In the genomic region with DNA sequence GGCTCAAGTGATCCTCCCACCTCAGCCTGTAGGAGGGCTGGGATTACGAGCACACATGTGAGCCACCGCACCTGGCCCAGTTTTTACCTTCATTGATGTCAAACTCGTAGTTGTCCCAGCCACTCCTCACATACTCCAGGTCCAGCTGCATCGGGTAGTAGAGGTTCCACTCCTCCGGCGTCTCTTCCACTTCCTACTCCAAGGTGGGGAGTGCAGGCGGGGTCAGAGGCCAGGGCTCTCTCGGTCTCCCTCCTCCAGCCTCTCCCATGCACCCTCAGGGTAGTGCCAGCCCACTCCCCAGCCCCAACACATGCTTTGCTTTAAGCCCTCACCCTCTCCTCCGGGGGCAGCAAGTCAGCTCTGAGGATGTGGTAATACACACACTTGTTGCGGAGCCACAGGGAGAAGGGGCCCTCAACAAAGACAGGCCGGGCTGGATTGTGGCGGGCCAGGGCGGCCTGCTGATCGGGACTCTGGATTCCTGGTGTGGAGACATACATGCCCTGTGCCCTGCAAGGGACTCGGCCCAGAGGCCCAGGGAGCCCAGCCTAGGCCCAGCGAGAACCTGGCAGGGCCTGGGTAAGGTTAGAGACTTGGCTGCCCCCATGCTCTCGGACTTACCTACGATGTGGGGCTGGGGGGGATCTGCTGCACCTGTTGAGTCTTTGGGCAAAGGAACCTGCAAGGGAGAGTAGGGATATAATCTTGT, we compare ENCODE assay signal across 21 cellular contexts. TPM values are rescaled to one million over a fixed set of nuclear protein-coding genes. Genes with fewer than 3 reads are reported as not detected.
DNase-seq lines count a peak whose midpoint lies in the region; ATAC-seq and TF ChIP-seq lines count a peak whose summit lies in the region.
"Had no signal": no experiment of that assay in that cellular context is flagged by ENCODE, and none has a peak within 500 bp of the region (broad histone marks: within the 10 kb centered on the region; RNA-seq: fewer than 3 reads in every experiment).

No MANE protein-coding gene starts in this region.

- H3K27ac Mint-ChIP-seq in activated CD4-positive, alpha-beta T cell treated with anti-CD3 and anti-CD28 coated beads, Interleukin-2, amount 10 ng/mL, durations not matched to agents 24 days and 14 days, result peak overlapping the region; percentile 66
- peak overlapping the region; percentile 31 for H3K27ac Mint-ChIP-seq in activated T-helper 1 cell treated with anti-CD3 and anti-CD28 coated beads, Interleukin-12 subunit alpha, Interleukin-12 subunit beta, Interleukin-2, Interleukin-4 antibody, amounts not matched to agents 30 ng/mL and 10 ng/mL and 1 ng/mL, durations not matched to agents 14 hours and 24 hours and 36 hours
- no peak overlapping the region for H3K27ac Mint-ChIP-seq in neural crest cell (ENCODE audit: unreplicated experiment)

- H3K27me3 ChIP-seq in SK-N-SH (ENCODE audit: insufficient read depth), result no peaks in the 10 kb centered on the region
- H3K27me3 ChIP-seq: esophagus muscularis mucosa, heart right ventricle, upper lobe of right lung had no signal

- no peak for DNase-seq in activated CD4-positive, alpha-beta T cell treated with anti-CD3 and anti-CD28 coated beads, Interleukin-2, amount 10 ng/mL, durations not matched to agents 24 days and 14 days
- no peak for DNase-seq in activated CD4-positive, alpha-beta T cell treated with anti-CD3 and anti-CD28 coated beads for 1 hour
- DNase-seq in ELF-1 (ENCODE audit: low read depth, low spot score) (peak; percentile 5), neural crest cell (ENCODE audit: low read depth, low spot score) (no peak), NCI-H128 (lab: John Stamatoyannopoulos, UW; ENCODE audit: unreplicated experiment) (no peak), SK-N-SH (no peak)
- DNase-seq in activated T-helper 1 cell treated with anti-CD3 and anti-CD28 coated beads, Interleukin-12 subunit alpha, Interleukin-12 subunit beta, Interleukin-2, Interleukin-4 antibody, amounts not matched to agents 30 ng/mL and 10 ng/mL and 1 ng/mL, durations not matched to agents 14 hours and 24 hours and 36 hours (ENCODE audit: low spot score), result no peak
- DNase-seq: GDM1; heart right ventricle; NCI-H2171; stimulated activated CD4-positive, alpha-beta T cell treated with anti-CD3 and anti-CD28 coated beads, Interleukin-4, amount 100 ng/mL, for 4 hours; upper lobe of right lung had no signal

- intact Hi-C loops in activated CD4-positive, alpha-beta T cell treated with anti-CD3 and anti-CD28 coated beads, Interleukin-2, amount 10 ng/mL, durations not matched to agents 24 days and 14 days (cut with micrococcal nuclease), result loop anchor here (5.0 kb wide), 1 partner anchor 545 kb away; a partner anchor contains a TSS
- intact Hi-C loops in activated T-helper 1 cell treated with anti-CD3 and anti-CD28 coated beads, Interleukin-12 subunit alpha, Interleukin-12 subunit beta, Interleukin-2, Interleukin-4 antibody, amounts not matched to agents 30 ng/mL and 10 ng/mL and 1 ng/mL, durations not matched to agents 14 hours and 24 hours and 36 hours (cut with micrococcal nuclease), result no loop called here

- TF ChIP-seq EP300 in SK-N-SH (IDR thresholded peaks at IDR 0.05; ENCODE audit: borderline replicate concordance in 1 of 2, low read depth in 1 of 2, low read length in 1 of 2), result no peak

- no peak overlapping the region for H3K9ac ChIP-seq in SK-N-SH

- H3K4me1 ChIP-seq in SK-N-SH (ENCODE audit: control insufficient read depth in 1 of 2, insufficient read depth in 2 of 2, low read depth in 1 of 2, low read length in 1 of 2), result peaks cover 9 to 12% of the 10 kb centered on the region in 2 experiments; a peak in 2 of 4 replicates

- POLR2A ChIA-PET in SK-N-SH (lab: Yijun Ruan, JAX), result no interaction called here

- H3K9me3 ChIP-seq in SK-N-SH, result no peaks in the 10 kb centered on the region
- H3K9me3 ChIP-seq: esophagus muscularis mucosa, heart right ventricle, upper lobe of right lung had no signal

- 93% methylated on average over 14 of the region's 18 CpGs for WGBS in SK-N-SH (ENCODE audit: low lambda C conversion rate)

- H4K20me1 ChIP-seq in SK-N-SH (ENCODE audit: insufficient read depth), result no peaks in the 10 kb centered on the region

- ATAC-seq in HG03565 (IDR thresholded peaks at IDR 0.05; ENCODE audit: unreplicated experiment), result no peak
- ATAC-seq: activated CD4-positive, CD25-positive, alpha-beta regulatory T cell treated with anti-CD3 and anti-CD28 coated beads, Interleukin-2, amount 50 U/mL, for 24 hours; heart right ventricle; upper lobe of right lung had no signal

- H3K27ac ChIP-seq in SK-N-SH (ENCODE audit: low read depth in 2 of 2, low read length in 1 of 2), result no peak overlapping the region
- H3K27ac ChIP-seq: esophagus muscularis mucosa, heart right ventricle, upper lobe of right lung had no signal

- H3K79me2 ChIP-seq in SK-N-SH (ENCODE audit: insufficient read depth), result peaks cover 21% of the 10 kb centered on the region; the same call in 1 of the 2 replicates

- H3K4me3 ChIP-seq in SK-N-SH (ENCODE audit: low read depth in 2 of 2, low read length in 1 of 2), result no peak overlapping the region
- H3K4me3 ChIP-seq: esophagus muscularis mucosa, heart right ventricle, upper lobe of right lung had no signal

- no peak overlapping the region for H3K4me2 ChIP-seq in SK-N-SH

- H3K4me3 Mint-ChIP-seq in activated CD4-positive, alpha-beta T cell treated with anti-CD3 and anti-CD28 coated beads, Interleukin-2, amount 10 ng/mL, durations not matched to agents 24 days and 14 days, result peak overlapping the region; percentile 92
- peak overlapping the region; percentile 91 for H3K4me3 Mint-ChIP-seq in activated T-helper 1 cell treated with anti-CD3 and anti-CD28 coated beads, Interleukin-12 subunit alpha, Interleukin-12 subunit beta, Interleukin-2, Interleukin-4 antibody, amounts not matched to agents 30 ng/mL and 10 ng/mL and 1 ng/mL, durations not matched to agents 14 hours and 24 hours and 36 hours
- H3K4me3 Mint-ChIP-seq in neural crest cell, result peak overlapping the region; percentile 70
- H3K4me3 Mint-ChIP-seq: dendritic cell treated with granulocyte-macrophage colony-stimulating factor and Interleukin-4, amounts not matched to agents 40 ng/mL and 50 ng/mL, for 4 days had no signal

- H3K9me3 Mint-ChIP-seq in activated CD4-positive, alpha-beta T cell treated with anti-CD3 and anti-CD28 coated beads, Interleukin-2, amount 10 ng/mL, durations not matched to agents 24 days and 14 days, result no peaks in the 10 kb centered on the region
- no peaks in the 10 kb centered on the region for H3K9me3 Mint-ChIP-seq in activated T-helper 1 cell treated with anti-CD3 and anti-CD28 coated beads, Interleukin-12 subunit alpha, Interleukin-12 subunit beta, Interleukin-2, Interleukin-4 antibody, amounts not matched to agents 30 ng/mL and 10 ng/mL and 1 ng/mL, durations not matched to agents 14 hours and 24 hours and 36 hours
- no peaks in the 10 kb centered on the region for H3K9me3 Mint-ChIP-seq in neural crest cell
- H3K9me3 Mint-ChIP-seq: dendritic cell treated with granulocyte-macrophage colony-stimulating factor and Interleukin-4, amounts not matched to agents 40 ng/mL and 50 ng/mL, for 4 days had no signal

- no peak overlapping the region for H2AFZ ChIP-seq in SK-N-SH (ENCODE audit: low read depth)

- peaks cover 7% of the 10 kb centered on the region for H3F3A ChIP-seq in SK-N-SH (replicated peaks; ENCODE audit: insufficient read depth)

- no peak for TF ChIP-seq RAD21 in SK-N-SH (IDR thresholded peaks at IDR 0.05; ENCODE audit: low read length)

- peaks cover 18% of the 10 kb centered on the region for H3K4me1 Mint-ChIP-seq in activated CD4-positive, alpha-beta T cell treated with anti-CD3 and anti-CD28 coated beads, Interleukin-2, amount 10 ng/mL, durations not matched to agents 24 days and 14 days
- H3K4me1 Mint-ChIP-seq in activated T-helper 1 cell treated with anti-CD3 and anti-CD28 coated beads, Interleukin-12 subunit alpha, Interleukin-12 subunit beta, Interleukin-2, Interleukin-4 antibody, amounts not matched to agents 30 ng/mL and 10 ng/mL and 1 ng/mL, durations not matched to agents 14 hours and 24 hours and 36 hours (ENCODE audit: low read depth), result peaks cover 13% of the 10 kb centered on the region
- peaks cover 19% of the 10 kb centered on the region for H3K4me1 Mint-ChIP-seq in neural crest cell

- CTCF ChIA-PET in SK-N-SH (lab: Yijun Ruan, JAX), result interaction anchor here (1.0 kb wide), 1 partner anchor 25 kb away, joined by 3 read pairs; no protein-coding TSS in a partner anchor

- TF ChIP-seq CTCF in neural crest cell (conservative IDR thresholded peaks at IDR 0.05) (no peak), SK-N-SH (IDR thresholded peaks at IDR 0.05) (no peak)

- peaks cover 23% of the 10 kb centered on the region for H3K36me3 Mint-ChIP-seq in activated CD4-positive, alpha-beta T cell treated with anti-CD3 and anti-CD28 coated beads, Interleukin-2, amount 10 ng/mL, durations not matched to agents 24 days and 14 days (ENCODE audit: low read depth)
- H3K36me3 Mint-ChIP-seq in activated T-helper 1 cell treated with anti-CD3 and anti-CD28 coated beads, Interleukin-12 subunit alpha, Interleukin-12 subunit beta, Interleukin-2, Interleukin-4 antibody, amounts not matched to agents 30 ng/mL and 10 ng/mL and 1 ng/mL, durations not matched to agents 14 hours and 24 hours and 36 hours (ENCODE audit: low read depth), result peaks cover 7% of the 10 kb centered on the region
- peaks cover 2% of the 10 kb centered on the region for H3K36me3 Mint-ChIP-seq in neural crest cell (ENCODE audit: low read depth)

- H3K9me2 ChIP-seq in SK-N-SH, result no peaks in the 10 kb centered on the region

- peaks cover 0 to 3% of the 10 kb centered on the region in 2 experiments for H3K36me3 ChIP-seq in SK-N-SH (replicated peaks in 1 of 2; ENCODE audit: control insufficient read depth in 1 of 2, insufficient read depth in 2 of 2, low read length in 1 of 2)

- H3K27me3 Mint-ChIP-seq in activated CD4-positive, alpha-beta T cell treated with anti-CD3 and anti-CD28 coated beads, Interleukin-2, amount 10 ng/mL, durations not matched to agents 24 days and 14 days, result no peaks in the 10 kb centered on the region
- no peaks in the 10 kb centered on the region for H3K27me3 Mint-ChIP-seq in activated T-helper 1 cell treated with anti-CD3 and anti-CD28 coated beads, Interleukin-12 subunit alpha, Interleukin-12 subunit beta, Interleukin-2, Interleukin-4 antibody, amounts not matched to agents 30 ng/mL and 10 ng/mL and 1 ng/mL, durations not matched to agents 14 hours and 24 hours and 36 hours (ENCODE audit: insufficient read depth)
- peaks cover 4% of the 10 kb centered on the region for H3K27me3 Mint-ChIP-seq in neural crest cell (ENCODE audit: low read depth)
- H3K27me3 Mint-ChIP-seq: dendritic cell treated with granulocyte-macrophage colony-stimulating factor and Interleukin-4, amounts not matched to agents 40 ng/mL and 50 ng/mL, for 4 days had no signal

RNA-seq across cellular contexts. Expression of a gene that starts 1.9 kb away (rescaled TPM):
- total RNA-seq in activated CD4-positive, alpha-beta T cell treated with anti-CD3 and anti-CD28 coated beads, Interleukin-2, amount 10 ng/mL, durations not matched to agents 24 days and 14 days, result 20.6 and 21.6 TPM in 2 replicates
- total RNA-seq in activated T-helper 1 cell treated with anti-CD3 and anti-CD28 coated beads, Interleukin-12 subunit alpha, Interleukin-12 subunit beta, Interleukin-2, Interleukin-4 antibody, amounts not matched to agents 30 ng/mL and 10 ng/mL and 1 ng/mL, durations not matched to agents 14 hours and 24 hours and 36 hours, result 19.9 and 23.1 TPM in 2 replicates
- 17.9 and 19.0 TPM in 2 replicates for total RNA-seq in neural crest cell
- polyA plus RNA-seq in SK-N-SH (2012; rRNA removed), result 14.5 and 14.7 TPM in 2 replicates
- polyA plus RNA-seq in SK-N-SH (2012; cell fraction: cytosol; rRNA removed), result 7.2 and 10.5 TPM in 2 replicates
- 41.9 and 44.2 TPM in 2 replicates for polyA plus RNA-seq in SK-N-SH (2012; cell fraction: nucleus; rRNA removed)

RNA-seq across cellular contexts. Expression of a gene that starts 21.4 kb away (rescaled TPM):
- total RNA-seq in activated CD4-positive, alpha-beta T cell treated with anti-CD3 and anti-CD28 coated beads, Interleukin-2, amount 10 ng/mL, durations not matched to agents 24 days and 14 days, result 39.7 and 41.6 TPM in 2 replicates
- total RNA-seq in activated T-helper 1 cell treated with anti-CD3 and anti-CD28 coated beads, Interleukin-12 subunit alpha, Interleukin-12 subunit beta, Interleukin-2, Interleukin-4 antibody, amounts not matched to agents 30 ng/mL and 10 ng/mL and 1 ng/mL, durations not matched to agents 14 hours and 24 hours and 36 hours, result 37.3 and 38.8 TPM in 2 replicates
- total RNA-seq in neural crest cell, result 46.0 and 49.4 TPM in 2 replicates
- polyA plus RNA-seq in SK-N-SH (2012; rRNA removed), result 35.6 and 43.8 TPM in 2 replicates
- polyA plus RNA-seq in SK-N-SH (2012; cell fraction: cytosol; rRNA removed), result 20.7 and 27.9 TPM in 2 replicates
- 72.2 and 94.5 TPM in 2 replicates for polyA plus RNA-seq in SK-N-SH (2012; cell fraction: nucleus; rRNA removed)

RNA-seq across cellular contexts. Expression of a gene that starts 26.7 kb away (rescaled TPM):
- 0.71 TPM in 1 of 2 replicates, not detected in the other for total RNA-seq in activated CD4-positive, alpha-beta T cell treated with anti-CD3 and anti-CD28 coated beads, Interleukin-2, amount 10 ng/mL, durations not matched to agents 24 days and 14 days
- total RNA-seq in activated T-helper 1 cell treated with anti-CD3 and anti-CD28 coated beads, Interleukin-12 subunit alpha, Interleukin-12 subunit beta, Interleukin-2, Interleukin-4 antibody, amounts not matched to agents 30 ng/mL and 10 ng/mL and 1 ng/mL, durations not matched to agents 14 hours and 24 hours and 36 hours, result 0.34 TPM in 1 of 2 replicates, not detected in the other
- total RNA-seq in neural crest cell, result 39.7 and 42.8 TPM in 2 replicates
- 0.48 and 0.68 TPM in 2 replicates for polyA plus RNA-seq in SK-N-SH (2012; rRNA removed)
- polyA plus RNA-seq in SK-N-SH (2012; cell fraction: cytosol; rRNA removed), result 0.67 and 1.5 TPM in 2 replicates
- polyA plus RNA-seq in SK-N-SH (2012; cell fraction: nucleus; rRNA removed), result 1.0 and 1.6 TPM in 2 replicates
- total RNA-seq: mesenteric fat pad; omental fat pad; RPMI7951; T-helper 1 cell treated with Interleukin-12 subunit alpha and Interleukin-12 subunit beta and Interleukin-4 antibody, amounts not matched to agents 30 ng/mL and 1 ng/mL, for 36 hours; upper lobe of right lung had no signal
- polyA plus RNA-seq: keratinocyte had no signal

RNA-seq across cellular contexts. Expression of a gene that starts 31.1 kb away (rescaled TPM):
- total RNA-seq in activated CD4-positive, alpha-beta T cell treated with anti-CD3 and anti-CD28 coated beads, Interleukin-2, amount 10 ng/mL, durations not matched to agents 24 days and 14 days, result not detected in 2 replicates
- not detected in 2 replicates for total RNA-seq in activated T-helper 1 cell treated with anti-CD3 and anti-CD28 coated beads, Interleukin-12 subunit alpha, Interleukin-12 subunit beta, Interleukin-2, Interleukin-4 antibody, amounts not matched to agents 30 ng/mL and 10 ng/mL and 1 ng/mL, durations not matched to agents 14 hours and 24 hours and 36 hours
- 1.6 and 1.8 TPM in 2 replicates for total RNA-seq in neural crest cell
- 4.6 and 6.6 TPM in 2 replicates for polyA plus RNA-seq in SK-N-SH (2012; rRNA removed)
- polyA plus RNA-seq in SK-N-SH (2012; cell fraction: cytosol; rRNA removed), result 5.3 and 5.7 TPM in 2 replicates
- 5.1 and 5.9 TPM in 2 replicates for polyA plus RNA-seq in SK-N-SH (2012; cell fraction: nucleus; rRNA removed)
- total RNA-seq: T-helper 1 cell treated with Interleukin-12 subunit alpha and Interleukin-12 subunit beta and Interleukin-4 antibody, amounts not matched to agents 30 ng/mL and 1 ng/mL, for 36 hours had no signal
- polyA plus RNA-seq: keratinocyte had no signal

RNA-seq across cellular contexts. Expression of a gene that starts 51.5 kb away (rescaled TPM):
- 71.9 and 74.2 TPM in 2 replicates for total RNA-seq in activated CD4-positive, alpha-beta T cell treated with anti-CD3 and anti-CD28 coated beads, Interleukin-2, amount 10 ng/mL, durations not matched to agents 24 days and 14 days
- total RNA-seq in activated T-helper 1 cell treated with anti-CD3 and anti-CD28 coated beads, Interleukin-12 subunit alpha, Interleukin-12 subunit beta, Interleukin-2, Interleukin-4 antibody, amounts not matched to agents 30 ng/mL and 10 ng/mL and 1 ng/mL, durations not matched to agents 14 hours and 24 hours and 36 hours, result 76.7 and 77.6 TPM in 2 replicates
- total RNA-seq in neural crest cell, result 69.8 and 70.0 TPM in 2 replicates
- 139 and 157 TPM in 2 replicates for polyA plus RNA-seq in SK-N-SH (2012; rRNA removed)
- polyA plus RNA-seq in SK-N-SH (2012; cell fraction: cytosol; rRNA removed), result 66.9 and 93.0 TPM in 2 replicates
- 43.6 and 56.5 TPM in 2 replicates for polyA plus RNA-seq in SK-N-SH (2012; cell fraction: nucleus; rRNA removed)

Comparison
In these comparisons a context has a peak if more than half of its experiments do, and no peak if none do; other contexts are left out.
1. RNA of a gene that starts 26.7 kb away (total RNA-seq): 39.7 to 42.8 TPM in neural crest cell; 0.71 TPM in activated CD4-positive, alpha-beta T cell treated with anti-CD3 and anti-CD28 coated beads, Interleukin-2, amount 10 ng/mL, durations not matched to agents 24 days and 14 days and 0.34 TPM in activated T-helper 1 cell treated with anti-CD3 and anti-CD28 coated beads, Interleukin-12 subunit alpha, Interleukin-12 subunit beta, Interleukin-2, Interleukin-4 antibody, amounts not matched to agents 30 ng/mL and 10 ng/mL and 1 ng/mL, durations not matched to agents 14 hours and 24 hours and 36 hours; every median in the first group is over 10 times any median in the second.
2. Peak in every context shown above with its lines, with median percentiles within 50 percentile points of each other: H3K4me3 Mint-ChIP-seq.